8 cellular contexts compared by ENCODE assay signal in genomic region chr4:87073570-87074470, GRCh38.
DNase-seq lines count a peak whose midpoint lies in the region; ATAC-seq and TF ChIP-seq lines count a peak whose summit lies in the region.

No MANE protein-coding gene starts in this region.

- H3K9ac ChIP-seq in KMS-11, result no peak overlapping the region

- intact Hi-C loops in testis (cut with DNase I; ENCODE audit: low total_unique reads), result no loop called here

- H3K36me3 Mint-ChIP-seq in T-helper 1 cell treated with Interleukin-12 subunit alpha and Interleukin-12 subunit beta and Interleukin-4 antibody, amounts not matched to agents 30 μg/mL and 1 μg/mL, for 36 hours (ENCODE audit: low read depth), result no peaks in the 10 kb centered on the region
- no peaks in the 10 kb centered on the region for H3K36me3 Mint-ChIP-seq in naive B cell

- H2AFZ ChIP-seq in KMS-11 (ENCODE audit: low read depth), result no peak overlapping the region

- H3K27me3 ChIP-seq in KMS-11 (ENCODE audit: insufficient read depth, low read depth), result no peaks in the 10 kb centered on the region
- no peaks in the 10 kb centered on the region for H3K27me3 ChIP-seq in testis

- TF ChIP-seq POLR2A in testis (IDR thresholded peaks at IDR 0.05), result no peak

- H3K36me3 ChIP-seq in KMS-11 (ENCODE audit: insufficient read depth) (no peaks in the 10 kb centered on the region), testis (ENCODE audit: low read depth, missing control alignments) (no peaks in the 10 kb centered on the region)

- ATAC-seq in GM21515 (IDR thresholded peaks at IDR 0.05; ENCODE audit: unreplicated experiment), result peak; percentile 94
- ATAC-seq in naive B cell (ENCODE audit: low read depth in 2 of 2), result peak; percentile 88 to 92

- peak overlapping the region; percentile 69 for H3K4me3 Mint-ChIP-seq in T-helper 1 cell treated with Interleukin-12 subunit alpha and Interleukin-12 subunit beta and Interleukin-4 antibody, amounts not matched to agents 30 μg/mL and 1 μg/mL, for 36 hours
- H3K4me3 Mint-ChIP-seq in naive B cell, result peak overlapping the region; percentile 76 to 92 (median 86)

- H3K4me1 Mint-ChIP-seq in T-helper 1 cell treated with Interleukin-12 subunit alpha and Interleukin-12 subunit beta and Interleukin-4 antibody, amounts not matched to agents 30 μg/mL and 1 μg/mL, for 36 hours (ENCODE audit: low read depth), result peaks cover 34% of the 10 kb centered on the region
- peaks cover 28 to 51% (median 47%) of the 10 kb centered on the region in 3 donors for H3K4me1 Mint-ChIP-seq in naive B cell

- H3K79me2 ChIP-seq in KMS-11 (ENCODE audit: insufficient read depth, low read depth), result peaks cover 83% of the 10 kb centered on the region; the same call in 1 of the 2 replicates

- peaks cover 7% of the 10 kb centered on the region; the same call in 1 of the 2 replicates for H4K20me1 ChIP-seq in KMS-11 (ENCODE audit: insufficient read depth)

- H3K4me3 ChIP-seq in KMS-11 (IDR thresholded peaks at IDR 0.05; ENCODE audit: insufficient read depth, low read depth, low read length) (no peak overlapping the region), testis (no peak overlapping the region)

- H3K9me3 ChIP-seq in testis, result no peaks in the 10 kb centered on the region

- WGBS in testis, 2 donors, result 29 to 34% methylated on average over 11 of the region's 11 CpGs

- H3K4me1 ChIP-seq in KMS-11 (ENCODE audit: low read depth, poor library complexity, severe bottlenecking) (peaks cover 21% of the 10 kb centered on the region), testis (peaks cover 23% of the 10 kb centered on the region)

- DNase-seq in DMS53 treated with DMSO at 0.1 percent for 48 hours (lab: John Stamatoyannopoulos, UW; ENCODE audit: unreplicated experiment) (peak; percentile 76), caudate nucleus (lab: John Stamatoyannopoulos, UW) (peak in 35 of 61 donors; percentile 2 to 52 (median 21)), naive B cell (peak; percentile 72), testis (peak; percentile 34), HK-2 (ENCODE audit: unreplicated experiment) (no peak)

- H3K27ac Mint-ChIP-seq in T-helper 1 cell treated with Interleukin-12 subunit alpha and Interleukin-12 subunit beta and Interleukin-4 antibody, amounts not matched to agents 30 μg/mL and 1 μg/mL, for 36 hours, result peak overlapping the region; percentile 67
- peak overlapping the region; percentile 68 to 95 (median 94) for H3K27ac Mint-ChIP-seq in naive B cell

- no peaks in the 10 kb centered on the region for H3K27me3 Mint-ChIP-seq in T-helper 1 cell treated with Interleukin-12 subunit alpha and Interleukin-12 subunit beta and Interleukin-4 antibody, amounts not matched to agents 30 μg/mL and 1 μg/mL, for 36 hours (ENCODE audit: low read depth)
- no peaks in the 10 kb centered on the region for H3K27me3 Mint-ChIP-seq in naive B cell

- H3K27ac ChIP-seq in KMS-11 (peak overlapping the region; percentile 18; the same call in 1 of the 2 replicates), caudate nucleus (ENCODE audit: low read depth, low read length) (peak overlapping the region; percentile 75), testis (no peak overlapping the region)

- no peaks in the 10 kb centered on the region for H3K9me3 Mint-ChIP-seq in T-helper 1 cell treated with Interleukin-12 subunit alpha and Interleukin-12 subunit beta and Interleukin-4 antibody, amounts not matched to agents 30 μg/mL and 1 μg/mL, for 36 hours
- no peaks in the 10 kb centered on the region for H3K9me3 Mint-ChIP-seq in naive B cell

- peak overlapping the region; percentile 10; the same call in 1 of the 2 replicates for H3K4me2 ChIP-seq in KMS-11

- TF ChIP-seq CTCF in KMS-11 (conservative IDR thresholded peaks at IDR 0.05; ENCODE audit: low read depth, low read length), result no peak
- no peak for TF ChIP-seq CTCF in testis (IDR thresholded peaks at IDR 0.05)

Comparison
In these comparisons a context has a peak if more than half of its experiments do, and no peak if none do; other contexts are left out.
1. H3K27ac ChIP-seq: peak in KMS-11 (single experiment) and caudate nucleus (single experiment); none in testis (0 of 2).